ENCODE assay signal across 22 cellular contexts in the genomic region with DNA sequence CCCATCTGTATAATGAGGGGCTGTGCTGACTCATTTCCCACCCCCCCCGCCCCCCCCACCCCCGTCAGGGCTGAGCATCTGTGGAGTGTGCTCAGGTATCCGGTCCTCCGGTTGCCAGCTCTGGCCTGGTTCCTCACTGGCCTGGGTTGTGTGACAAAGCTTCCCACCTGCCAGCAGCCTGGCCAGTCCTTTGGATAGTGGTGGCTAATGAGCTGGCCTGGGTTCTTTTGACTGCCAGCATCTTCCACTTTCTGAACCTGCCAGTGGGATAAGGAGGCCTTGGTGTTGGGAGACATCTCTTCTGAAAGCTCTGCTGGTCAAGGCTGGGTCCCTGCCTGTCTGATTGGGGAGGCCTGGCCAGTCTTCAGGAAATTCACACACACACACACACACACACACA. TPM values are rescaled to one million over a fixed set of nuclear protein-coding genes. Genes with fewer than 3 reads are reported as not detected.
DNase-seq lines count a peak whose midpoint lies in the region; ATAC-seq and TF ChIP-seq lines count a peak whose summit lies in the region.
"Had no signal": no experiment of that assay in that cellular context is flagged by ENCODE, and none has a peak within 500 bp of the region (broad histone marks: within the 10 kb centered on the region; RNA-seq: fewer than 3 reads in every experiment).

No MANE protein-coding gene starts in this region.

- H3K27ac ChIP-seq in endodermal cell (ENCODE audit: low read depth, low read length) = no peak overlapping the region
- H3K27ac ChIP-seq: 22Rv1, A549, BLaER1 had no signal

- 80% methylated on average over 3 of the region's 4 CpGs; no CpG with 5 or more reads in 1 of the 2 experiments for WGBS in endodermal cell (ENCODE audit: insufficient coverage in 1 of 2, insufficient read length in 1 of 2), 2 experiments

- no peaks in the 10 kb centered on the region for H3K36me3 Mint-ChIP-seq in endodermal cell (ENCODE audit: low read depth)
- no peaks in the 10 kb centered on the region for H3K36me3 Mint-ChIP-seq in type B pancreatic cell
- H3K36me3 Mint-ChIP-seq: CD14-positive monocyte; CD4-positive, alpha-beta memory T cell had no signal

- TF ChIP-seq CTCF in endodermal cell (conservative IDR thresholded peaks at IDR 0.05) (no peak), type B pancreatic cell (conservative IDR thresholded peaks at IDR 0.05) (no peak)

- H3K27me3 Mint-ChIP-seq in endodermal cell (ENCODE audit: insufficient read depth) (no peaks in the 10 kb centered on the region), type B pancreatic cell (peaks cover 64% of the 10 kb centered on the region)

- no peak overlapping the region for H3K9ac ChIP-seq in endodermal cell (ENCODE audit: extremely low read depth, low read length, poor library complexity, severe bottlenecking)
- H3K9ac ChIP-seq: BLaER1 had no signal

- DNase-seq in G401 (ENCODE audit: low spot score) (peak; percentile 50), cerebellar cortex (ENCODE audit: low spot score) (peak; percentile 36), endodermal cell (peak; percentile 38), type B pancreatic cell (ENCODE audit: extremely low spot score, unreplicated experiment) (peak; percentile 39), epidermal melanocyte (ENCODE audit: insufficient read length, low spot score) (no peak)
- DNase-seq: CD4-positive, alpha-beta memory T cell; DMS153; DMS79; GF-D8; GOT3; KBM-7 had no signal

- H3K4me1 ChIP-seq in endodermal cell (ENCODE audit: control insufficient read depth, insufficient read depth, low read length) = no peaks in the 10 kb centered on the region
- H3K4me1 ChIP-seq: A549, HAP-1 had no signal

- no peaks in the 10 kb centered on the region for H3K27me3 ChIP-seq in endodermal cell (ENCODE audit: control insufficient read depth, insufficient read depth, low read length, poor library complexity, severe bottlenecking)
- H3K27me3 ChIP-seq: BLaER1 had no signal

- H3K9me3 Mint-ChIP-seq in endodermal cell (no peaks in the 10 kb centered on the region), type B pancreatic cell (no peaks in the 10 kb centered on the region)

- H3K4me1 Mint-ChIP-seq in endodermal cell (no peaks in the 10 kb centered on the region), type B pancreatic cell (ENCODE audit: unreplicated experiment) (no peaks in the 10 kb centered on the region)
- H3K4me1 Mint-ChIP-seq: CD14-positive monocyte; CD4-positive, alpha-beta memory T cell; IgD-negative memory B cell had no signal

- no peaks in the 10 kb centered on the region for H3K36me3 ChIP-seq in endodermal cell (ENCODE audit: control insufficient read depth, insufficient read depth, low read length)
- H3K36me3 ChIP-seq: BLaER1, HAP-1 had no signal

- no peak overlapping the region for H3K4me3 ChIP-seq in endodermal cell (ENCODE audit: low read length)
- H3K4me3 ChIP-seq: A549, BLaER1, HAP-1 had no signal

- in situ Hi-C loops in G401 (cut with HindIII; ENCODE audit: low sequenced_read_pairs) = no loop called here

- no peak overlapping the region for H3K27ac Mint-ChIP-seq in endodermal cell
- no peak overlapping the region for H3K27ac Mint-ChIP-seq in type B pancreatic cell
- H3K27ac Mint-ChIP-seq: CD14-positive monocyte, IgD-negative memory B cell had no signal

- no peak overlapping the region for H3K4me3 Mint-ChIP-seq in endodermal cell
- no peak overlapping the region for H3K4me3 Mint-ChIP-seq in type B pancreatic cell
- H3K4me3 Mint-ChIP-seq: CD14-positive monocyte; CD4-positive, alpha-beta memory T cell; IgD-negative memory B cell had no signal

- no peaks in the 10 kb centered on the region for H3K9me3 ChIP-seq in endodermal cell (ENCODE audit: control insufficient read depth, low read length)
- H3K9me3 ChIP-seq: A549, BLaER1, HAP-1 had no signal

- no peak for ATAC-seq in GM21723 (IDR thresholded peaks at IDR 0.05; ENCODE audit: unreplicated experiment)
- ATAC-seq in GM21381 (IDR thresholded peaks at IDR 0.05; ENCODE audit: unreplicated experiment) = no peak
- ATAC-seq: A549, HepG2 had no signal

RNA-seq across cellular contexts. Expression of a gene that starts 14.1 kb away (rescaled TPM):
- not detected in 2 replicates for total RNA-seq in G401 (2014; rRNA removed; shearing (Covaris generic))
- not detected for total RNA-seq in endodermal cell
- polyA plus RNA-seq in endodermal cell (2013, experiment 1 of 2) = not detected
- polyA plus RNA-seq in endodermal cell (2013, experiment 2 of 2) = not detected
- total RNA-seq in type B pancreatic cell (ENCODE audit: low replicate concordance) = not detected in 2 replicates
- total RNA-seq: CD4-positive, alpha-beta memory T cell; Daoy; HepG2 had no signal
- polyA plus RNA-seq: A549; AG04450; CD14-positive monocyte; CD4-positive, alpha-beta memory T cell; HepG2; IgD-negative memory B cell had no signal
